Comparison of ENCODE assay signal across 8 cellular contexts in genomic region chr1:95072532-95073419, GRCh38. TPM values are rescaled to one million over a fixed set of nuclear protein-coding genes. Genes with fewer than 3 reads are reported as not detected.
DNase-seq lines count a peak whose midpoint lies in the region; ATAC-seq and TF ChIP-seq lines count a peak whose summit lies in the region.

Gene ALG14 (minus strand): TSS chr1:95072951. CDS start chr1:95072898, 53 bp downstream.

- H3K27me3 ChIP-seq in left ventricle myocardium inferior (ENCODE audit: low read depth) (peaks cover 3% of the 10 kb centered on the region), upper lobe of right lung (no peaks in the 10 kb centered on the region)

- in situ Hi-C loops in GM13977 (cut with MboI; ENCODE audit: low pct_unique_long_range_greater_than_20kb, low sequenced_read_pairs, unreplicated experiment) = no loop called here

- no peak for TF ChIP-seq CTCF in GM13977 (IDR thresholded peaks at IDR 0.05; ENCODE audit: extremely low read depth, insufficient read depth, missing control alignments)
- no peak for TF ChIP-seq CTCF in left ventricle myocardium inferior (IDR thresholded peaks at IDR 0.05; ENCODE audit: borderline replicate concordance)
- no peak for TF ChIP-seq CTCF in upper lobe of right lung (IDR thresholded peaks at IDR 0.05)

- ATAC-seq in HG02884 (IDR thresholded peaks at IDR 0.05; ENCODE audit: unreplicated experiment) (peak; percentile 96), upper lobe of right lung (peak; percentile 98)

- H3K4me1 ChIP-seq in left ventricle myocardium inferior (peaks cover 17% of the 10 kb centered on the region), upper lobe of right lung (peaks cover 8% of the 10 kb centered on the region)

- H3K36me3 ChIP-seq in left ventricle myocardium inferior (no peaks in the 10 kb centered on the region), upper lobe of right lung (no peaks in the 10 kb centered on the region)

- peak within 1 kb of the TSS; percentile 98 for H3K27ac ChIP-seq in left ventricle myocardium inferior (replicated peaks)
- peak within 1 kb of the TSS; percentile 89 for H3K27ac ChIP-seq in upper lobe of right lung

- peak within 1 kb of the TSS; percentile 75 for H3K4me3 ChIP-seq in left ventricle myocardium inferior
- H3K4me3 ChIP-seq in upper lobe of right lung = peak within 1 kb of the TSS; percentile 71

- no peaks in the 10 kb centered on the region for H3K9me3 ChIP-seq in left ventricle myocardium inferior (replicated peaks)
- H3K9me3 ChIP-seq in upper lobe of right lung = no peaks in the 10 kb centered on the region

- DNase-seq in GM13977 (ENCODE audit: low spot score) (peak; percentile 81), NCI-H146 treated with DMSO at 0.1 percent for 48 hours (lab: John Stamatoyannopoulos, UW; ENCODE audit: unreplicated experiment) (peak; percentile 92), T-helper 1 cell (peak; percentile 83 to 93 (median 90)), amniotic stem cell (lab: John Stamatoyannopoulos, UW) (peak; percentile 92), left ventricle myocardium inferior (peak; percentile 94), posterior vena cava (ENCODE audit: low spot score) (peak; percentile 98), upper lobe of right lung (peak; percentile 96)

- intact Hi-C loops in left ventricle myocardium inferior (cut with micrococcal nuclease) = loop anchor here (10.0 kb wide), 1 partner anchor 162 kb away; the partner anchor contains the start of gene RWDD3
- intact Hi-C loops in posterior vena cava (cut with DNase I) = no loop called here
- intact Hi-C loops in upper lobe of right lung (cut with DNase I) = no loop called here

RNA-seq across cellular contexts. Expression of gene ALG14, which starts in this region (rescaled TPM):
- total RNA-seq in left ventricle myocardium inferior (2.6 TPM), posterior vena cava (1 to 10 TPM; 4.2 to 6.1 TPM), upper lobe of right lung (3.4 TPM)

Comparison
In these comparisons a context has a peak if more than half of its experiments do, and no peak if none do; other contexts are left out.
1. Peak in every context shown above with its lines: DNase-seq, ATAC-seq, H3K4me3 ChIP-seq and H3K27ac ChIP-seq.